Comparison of ENCODE assay signal across 18 cellular contexts in the genomic region with DNA sequence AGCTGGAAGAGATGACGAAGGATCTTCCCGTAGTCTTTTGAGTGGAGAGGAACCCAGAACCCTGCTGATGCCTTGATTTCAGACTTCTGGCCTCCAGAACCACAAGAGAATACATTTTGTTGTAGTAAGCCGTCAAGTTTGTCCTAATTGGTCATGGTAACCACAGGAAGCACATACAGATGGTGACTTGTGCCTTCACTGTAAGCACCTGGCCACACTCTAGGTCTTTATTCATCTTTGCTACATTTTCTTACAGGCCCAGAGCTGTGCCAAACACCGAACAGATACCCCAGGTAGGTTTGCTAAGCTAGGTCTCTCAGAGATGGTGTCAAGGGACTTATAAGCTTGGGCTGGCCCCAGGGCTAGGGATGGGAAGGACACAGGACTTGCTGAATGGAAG. TPM values are rescaled to one million over a fixed set of nuclear protein-coding genes. Genes with fewer than 3 reads are reported as not detected.
DNase-seq lines count a peak whose midpoint lies in the region; ATAC-seq and TF ChIP-seq lines count a peak whose summit lies in the region.
"Had no signal": no experiment of that assay in that cellular context is flagged by ENCODE, and none has a peak within 500 bp of the region (broad histone marks: within the 10 kb centered on the region; RNA-seq: fewer than 3 reads in every experiment).

No MANE protein-coding gene starts in this region.

- BruUV-seq in Calu3 (replicated peaks; lab: Mats Ljungman, UMichigan): no TSS peak

- H3K4me3 ChIP-seq in gastroesophageal sphincter (peak overlapping the region in 1 of 2 donors; percentile 94), osteoblast (ENCODE audit: insufficient read depth, low read length) (no peak overlapping the region)
- H3K4me3 ChIP-seq: BLaER1 had no signal

- no peak overlapping the region for H3K4me2 ChIP-seq in osteoblast (ENCODE audit: insufficient read depth, low read length)
- H3K4me2 ChIP-seq: BLaER1 had no signal

- peak overlapping the region; percentile 92 for H3K4me3 Mint-ChIP-seq in Calu3 (ENCODE audit: low read depth, unreplicated experiment)
- H3K4me3 Mint-ChIP-seq in activated CD8-positive, alpha-beta T cell treated with anti-CD3 and anti-CD28 coated beads for 36 hours: peak overlapping the region; percentile 96
- H3K4me3 Mint-ChIP-seq in stimulated activated effector memory CD8-positive, alpha-beta T cell treated with anti-CD3 and anti-CD28 coated beads, Interleukin-12 subunit alpha, Interleukin-12 subunit beta, amount 100 ng/mL, for 72 hours: no peak overlapping the region
- no peak overlapping the region for H3K4me3 Mint-ChIP-seq in activated CD4-positive, alpha-beta memory T cell treated with anti-CD3 and anti-CD28 coated beads for 36 hours

- CTCF ChIA-PET in Calu3 (lab: Charles Lee): no interaction called here
- CTCF ChIA-PET in activated CD8-positive, alpha-beta T cell treated with anti-CD3 and anti-CD28 coated beads for 36 hours (lab: Charles Lee): interaction anchor here (1.0 kb wide), 1 partner anchor 45 kb away, joined by 3 read pairs; no protein-coding TSS in a partner anchor
- CTCF ChIA-PET in activated CD4-positive, alpha-beta memory T cell treated with anti-CD3 and anti-CD28 coated beads for 36 hours (lab: Charles Lee): interaction anchor here (0.6 kb wide), 1 partner anchor 229 kb away, joined by 3 read pairs; no protein-coding TSS in a partner anchor

- peaks cover 98% of the 10 kb centered on the region for H3K36me3 Mint-ChIP-seq in Calu3 (ENCODE audit: insufficient read depth, unreplicated experiment)
- peaks cover 81% of the 10 kb centered on the region for H3K36me3 Mint-ChIP-seq in activated CD8-positive, alpha-beta T cell treated with anti-CD3 and anti-CD28 coated beads for 36 hours (ENCODE audit: low read depth)
- peaks cover 86% of the 10 kb centered on the region for H3K36me3 Mint-ChIP-seq in stimulated activated effector memory CD8-positive, alpha-beta T cell treated with anti-CD3 and anti-CD28 coated beads, Interleukin-12 subunit alpha, Interleukin-12 subunit beta, amount 100 ng/mL, for 72 hours
- peaks cover 20% of the 10 kb centered on the region for H3K36me3 Mint-ChIP-seq in activated CD4-positive, alpha-beta memory T cell treated with anti-CD3 and anti-CD28 coated beads for 36 hours

- no peaks in the 10 kb centered on the region for H3K9me3 ChIP-seq in gastroesophageal sphincter
- no peaks in the 10 kb centered on the region for H3K9me3 ChIP-seq in osteoblast (ENCODE audit: low read depth, low read length)
- H3K9me3 ChIP-seq: BLaER1 had no signal

- no peak for TF ChIP-seq POLR2A in gastroesophageal sphincter (IDR thresholded peaks at IDR 0.05)

- POLR2A ChIA-PET in activated CD8-positive, alpha-beta T cell treated with anti-CD3 and anti-CD28 coated beads for 36 hours (lab: Charles Lee): interaction anchor here (0.6 to 2.0 kb wide), 2 partner anchors 9 to 103 kb away, joined by 3 to 5 read pairs; no protein-coding TSS in a partner anchor
- POLR2A ChIA-PET in activated CD4-positive, alpha-beta memory T cell treated with anti-CD3 and anti-CD28 coated beads for 36 hours (lab: Charles Lee): interaction anchor here (0.6 to 1.0 kb wide), 2 partner anchors 9 to 110 kb away, joined by 3 read pairs; no protein-coding TSS in a partner anchor

- peaks cover 2% of the 10 kb centered on the region for H3K9me3 Mint-ChIP-seq in Calu3 (ENCODE audit: low read depth, unreplicated experiment)
- H3K9me3 Mint-ChIP-seq in activated CD8-positive, alpha-beta T cell treated with anti-CD3 and anti-CD28 coated beads for 36 hours: no peaks in the 10 kb centered on the region
- no peaks in the 10 kb centered on the region for H3K9me3 Mint-ChIP-seq in stimulated activated effector memory CD8-positive, alpha-beta T cell treated with anti-CD3 and anti-CD28 coated beads, Interleukin-12 subunit alpha, Interleukin-12 subunit beta, amount 100 ng/mL, for 72 hours
- H3K9me3 Mint-ChIP-seq in activated CD4-positive, alpha-beta memory T cell treated with anti-CD3 and anti-CD28 coated beads for 36 hours: no peaks in the 10 kb centered on the region

- H3K27ac ChIP-seq in gastroesophageal sphincter: peak overlapping the region in 3 of 4 donors; percentile 52 to 98 (median 98)
- no peak overlapping the region for H3K27ac ChIP-seq in osteoblast (ENCODE audit: low read depth, low read length)
- H3K27ac ChIP-seq: BLaER1, HL-60 had no signal

- H3K27me3 ChIP-seq in gastroesophageal sphincter (no peaks in the 10 kb centered on the region), osteoblast (ENCODE audit: insufficient read depth, low read length) (no peaks in the 10 kb centered on the region)

- no peak for TF ChIP-seq EP300 in gastroesophageal sphincter (IDR thresholded peaks at IDR 0.05)

- H2AFZ ChIP-seq in osteoblast (ENCODE audit: low read length): no peak overlapping the region

- intact Hi-C loops in Calu3 (cut with micrococcal nuclease; ENCODE audit: unreplicated experiment): no loop called here
- intact Hi-C loops in activated CD8-positive, alpha-beta T cell treated with anti-CD3 and anti-CD28 coated beads for 36 hours (cut with micrococcal nuclease): no loop called here
- intact Hi-C loops in activated CD4-positive, alpha-beta memory T cell treated with anti-CD3 and anti-CD28 coated beads for 36 hours (cut with micrococcal nuclease): loop anchor here (10.0 kb wide), 1 partner anchor 488 kb away; no protein-coding TSS in a partner anchor

- H3K36me3 ChIP-seq in gastroesophageal sphincter (peaks cover 0 to 52% of the 10 kb centered on the region in 2 donors), osteoblast (ENCODE audit: insufficient read depth, low read length) (peaks cover 28% of the 10 kb centered on the region)
- H3K36me3 ChIP-seq: BLaER1 had no signal

- peaks cover 44% of the 10 kb centered on the region for H3K4me1 Mint-ChIP-seq in Calu3 (ENCODE audit: low read depth, unreplicated experiment)
- peaks cover 59% of the 10 kb centered on the region for H3K4me1 Mint-ChIP-seq in activated CD8-positive, alpha-beta T cell treated with anti-CD3 and anti-CD28 coated beads for 36 hours (ENCODE audit: low read depth)
- peaks cover 79% of the 10 kb centered on the region for H3K4me1 Mint-ChIP-seq in stimulated activated effector memory CD8-positive, alpha-beta T cell treated with anti-CD3 and anti-CD28 coated beads, Interleukin-12 subunit alpha, Interleukin-12 subunit beta, amount 100 ng/mL, for 72 hours
- H3K4me1 Mint-ChIP-seq in activated CD4-positive, alpha-beta memory T cell treated with anti-CD3 and anti-CD28 coated beads for 36 hours (ENCODE audit: low read depth): peaks cover 58% of the 10 kb centered on the region

- H3K27me3 Mint-ChIP-seq in Calu3 (ENCODE audit: unreplicated experiment): no peaks in the 10 kb centered on the region
- H3K27me3 Mint-ChIP-seq in activated CD8-positive, alpha-beta T cell treated with anti-CD3 and anti-CD28 coated beads for 36 hours: no peaks in the 10 kb centered on the region
- H3K27me3 Mint-ChIP-seq in activated CD4-positive, alpha-beta memory T cell treated with anti-CD3 and anti-CD28 coated beads for 36 hours: no peaks in the 10 kb centered on the region

- DNase-seq in Calu3: no peak
- no peak for DNase-seq in activated CD8-positive, alpha-beta T cell treated with anti-CD3 and anti-CD28 coated beads for 36 hours
- no peak for DNase-seq in stimulated activated effector memory CD8-positive, alpha-beta T cell treated with anti-CD3 and anti-CD28 coated beads, Interleukin-12 subunit alpha, Interleukin-12 subunit beta, amount 100 ng/mL, for 72 hours (ENCODE audit: low spot score in 2 of 2)
- no peak for DNase-seq in NCI-H2227 (lab: John Stamatoyannopoulos, UW; ENCODE audit: unreplicated experiment)
- no peak for DNase-seq in activated CD4-positive, alpha-beta memory T cell treated with anti-CD3 and anti-CD28 coated beads for 36 hours
- no peak for DNase-seq in osteoblast (ENCODE audit: insufficient read length, low spot score, missing footprints)
- DNase-seq in NCI-H2029 treated with DMSO at 0.1 percent for 48 hours (lab: John Stamatoyannopoulos, UW): no peak
- DNase-seq: DMS79 treated with DMSO at 0.1 percent for 48 hours; hypothalamus; left cardiac atrium; NCI-H1417 treated with DMSO at 0.1 percent for 48 hours; NCI-H510A; stimulated activated CD4-positive, alpha-beta T cell treated with anti-CD3 and anti-CD28 coated beads, Interleukin-12 subunit alpha, Interleukin-12 subunit beta, amount 100 ng/mL, for 4 hours had no signal

- 90 to 100% methylated on average over 1 to 3 of the region's 4 CpGs for WGBS in gastroesophageal sphincter (ENCODE audit: low coverage in 1 of 2), 2 donors

- no peak for ATAC-seq in activated CD8-positive, alpha-beta T cell treated with anti-CD3 and anti-CD28 coated beads for 36 hours
- ATAC-seq in gastroesophageal sphincter: no peak
- ATAC-seq in stimulated activated effector memory CD8-positive, alpha-beta T cell treated with anti-CD3 and anti-CD28 coated beads, Interleukin-12 subunit alpha, Interleukin-12 subunit beta, amount 100 ng/mL, for 72 hours: peak; percentile 25
- ATAC-seq: left cardiac atrium had no signal

- H3K79me2 ChIP-seq in osteoblast (ENCODE audit: insufficient read depth, low read length): peaks cover 75% of the 10 kb centered on the region

- peaks cover 0 to 70% (median 22%) of the 10 kb centered on the region in 3 donors for H3K4me1 ChIP-seq in gastroesophageal sphincter
- peaks cover 39% of the 10 kb centered on the region for H3K4me1 ChIP-seq in osteoblast (ENCODE audit: insufficient read depth, low read length)

- H3K27ac Mint-ChIP-seq in Calu3 (ENCODE audit: unreplicated experiment): peak overlapping the region; percentile 34
- H3K27ac Mint-ChIP-seq in activated CD8-positive, alpha-beta T cell treated with anti-CD3 and anti-CD28 coated beads for 36 hours: peak overlapping the region; percentile 37
- H3K27ac Mint-ChIP-seq in stimulated activated effector memory CD8-positive, alpha-beta T cell treated with anti-CD3 and anti-CD28 coated beads, Interleukin-12 subunit alpha, Interleukin-12 subunit beta, amount 100 ng/mL, for 72 hours: peak overlapping the region; percentile 3
- H3K27ac Mint-ChIP-seq in activated CD4-positive, alpha-beta memory T cell treated with anti-CD3 and anti-CD28 coated beads for 36 hours: no peak overlapping the region

- H4K20me1 ChIP-seq in osteoblast (ENCODE audit: insufficient read depth, low read length): no peaks in the 10 kb centered on the region

- TF ChIP-seq CTCF in Calu3 (IDR thresholded peaks at IDR 0.05; ENCODE audit: unreplicated experiment): no peak
- TF ChIP-seq CTCF in activated CD8-positive, alpha-beta T cell treated with anti-CD3 and anti-CD28 coated beads for 36 hours (IDR thresholded peaks at IDR 0.05): no peak
- no peak for TF ChIP-seq CTCF in gastroesophageal sphincter (IDR thresholded peaks at IDR 0.05)
- TF ChIP-seq CTCF in osteoblast (IDR thresholded peaks at IDR 0.05; ENCODE audit: extremely low read depth, low read depth, low read length): no peak

RNA-seq across cellular contexts. Expression of gene DHRS3, which starts 4.8 kb away (rescaled TPM):
- total RNA-seq in Calu3 (2022) (173 and 239 TPM in 2 replicates), gastroesophageal sphincter (100 to 1,000 TPM; 115 to 211 (median 186) TPM), osteoblast (161 and 172 TPM in 2 replicates)
- total RNA-seq in activated CD8-positive, alpha-beta T cell treated with anti-CD3 and anti-CD28 coated beads for 36 hours: 100 to 1,000 TPM; 129 to 135 TPM
- total RNA-seq in activated CD4-positive, alpha-beta memory T cell treated with anti-CD3 and anti-CD28 coated beads for 36 hours: 10 to 100 TPM; 57.6 to 58.8 TPM

RNA-seq across cellular contexts. Expression of gene AADACL4, which starts 30.7 kb away (rescaled TPM):
- total RNA-seq in Calu3 (2022) (not detected in 2 replicates), gastroesophageal sphincter (not detected), osteoblast (not detected in 2 replicates)
- not detected for total RNA-seq in activated CD8-positive, alpha-beta T cell treated with anti-CD3 and anti-CD28 coated beads for 36 hours
- total RNA-seq in activated CD4-positive, alpha-beta memory T cell treated with anti-CD3 and anti-CD28 coated beads for 36 hours: not detected
- total RNA-seq: fibroblast of lung, left cardiac atrium, mucosa of gallbladder had no signal

Comparison
In these comparisons a context has a peak if more than half of its experiments do, and no peak if none do; other contexts are left out.
1. H3K4me3 Mint-ChIP-seq: peak in Calu3 (single experiment) and activated CD8-positive, alpha-beta T cell treated with anti-CD3 and anti-CD28 coated beads for 36 hours (single experiment); none in stimulated activated effector memory CD8-positive, alpha-beta T cell treated with anti-CD3 and anti-CD28 coated beads, Interleukin-12 subunit alpha, Interleukin-12 subunit beta, amount 100 ng/mL, for 72 hours (single experiment) and activated CD4-positive, alpha-beta memory T cell treated with anti-CD3 and anti-CD28 coated beads for 36 hours (single experiment).